In genomic region chr3:185270262-185270955, GRCh38 we compare ENCODE assay signal across 8 cellular contexts. TPM values are rescaled to one million over a fixed set of nuclear protein-coding genes. Genes with fewer than 3 reads are reported as not detected.
DNase-seq lines count a peak whose midpoint lies in the region; ATAC-seq and TF ChIP-seq lines count a peak whose summit lies in the region.

No MANE protein-coding gene starts in this region.

- peak; percentile 58 for TF ChIP-seq CTCF in C4-2B (conservative IDR thresholded peaks at IDR 0.05)
- peak; percentile 69 for TF ChIP-seq CTCF in neural progenitor cell (IDR thresholded peaks at IDR 0.05)

- H3K4me1 ChIP-seq in HAP-1, result peaks cover 7% of the 10 kb centered on the region
- no peaks in the 10 kb centered on the region for H3K4me1 ChIP-seq in neural progenitor cell

- H3K79me2 ChIP-seq in neural progenitor cell (ENCODE audit: low read depth), result no peaks in the 10 kb centered on the region

- no peak overlapping the region for H3K4me2 ChIP-seq in neural progenitor cell

- ATAC-seq in effector memory CD8-positive, alpha-beta T cell (replicated peaks), result peak; percentile 41
- ATAC-seq in GM21528 (IDR thresholded peaks at IDR 0.05; ENCODE audit: low FRiP score, unreplicated experiment), result no peak

- H3K4me3 ChIP-seq in HAP-1 (no peak overlapping the region), neural progenitor cell (no peak overlapping the region)

- H2AFZ ChIP-seq in neural progenitor cell (replicated peaks), result peak overlapping the region; percentile 74

- no peak overlapping the region for H3K4me3 Mint-ChIP-seq in effector memory CD8-positive, alpha-beta T cell
- no peak overlapping the region for H3K4me3 Mint-ChIP-seq in neural progenitor cell

- H3K36me3 ChIP-seq in HAP-1 (replicated peaks), result no peaks in the 10 kb centered on the region
- no peaks in the 10 kb centered on the region for H3K36me3 ChIP-seq in neural progenitor cell

- in situ Hi-C loops in HAP-1 (cut with MboI; ENCODE audit: low sequenced_read_pairs), result no loop called here

- H3K9me3 ChIP-seq in HAP-1, result no peaks in the 10 kb centered on the region
- H3K9me3 ChIP-seq in neural progenitor cell (ENCODE audit: low read depth), result no peaks in the 10 kb centered on the region

- no peak overlapping the region for H3K27ac ChIP-seq in C4-2B
- H3K27ac ChIP-seq in neural progenitor cell, result no peak overlapping the region

- no peaks in the 10 kb centered on the region for H3K4me1 Mint-ChIP-seq in effector memory CD8-positive, alpha-beta T cell (ENCODE audit: low read depth in 2 of 2)
- no peaks in the 10 kb centered on the region for H3K4me1 Mint-ChIP-seq in neural progenitor cell

- no peaks in the 10 kb centered on the region for H3K9me3 Mint-ChIP-seq in effector memory CD8-positive, alpha-beta T cell
- no peaks in the 10 kb centered on the region for H3K9me3 Mint-ChIP-seq in neural progenitor cell

- no peaks in the 10 kb centered on the region for H3K36me3 Mint-ChIP-seq in effector memory CD8-positive, alpha-beta T cell (ENCODE audit: insufficient read depth)
- H3K36me3 Mint-ChIP-seq in neural progenitor cell, result no peaks in the 10 kb centered on the region

- peaks cover 66 to 68% of the 10 kb centered on the region in 2 donors for H3K27me3 Mint-ChIP-seq in effector memory CD8-positive, alpha-beta T cell
- no peaks in the 10 kb centered on the region for H3K27me3 Mint-ChIP-seq in neural progenitor cell (ENCODE audit: insufficient read depth, low read depth)

- H3K9ac ChIP-seq in neural progenitor cell, result no peak overlapping the region

- DNase-seq in HAP-1 (ENCODE audit: low spot score in 2 of 2) (peak; percentile 30 to 71), NCI-H82 (lab: John Stamatoyannopoulos, UW) (peak; percentile 88), neural progenitor cell (ENCODE audit: low spot score) (peak; percentile 64), activated gamma-delta T cell treated with Interleukin-2 at 50 U/mL for 16 hours (no peak), DMS153 (lab: John Stamatoyannopoulos, UW) (no peak)
- no peak for DNase-seq in effector memory CD8-positive, alpha-beta T cell

- peaks cover 8% of the 10 kb centered on the region for H3K27me3 ChIP-seq in HAP-1 (ENCODE audit: low read depth)
- H3K27me3 ChIP-seq in neural progenitor cell, result peaks cover 21% of the 10 kb centered on the region

- H3F3A ChIP-seq in neural progenitor cell (ENCODE audit: low read depth), result no peaks in the 10 kb centered on the region

- no peak overlapping the region for H3K27ac Mint-ChIP-seq in effector memory CD8-positive, alpha-beta T cell
- H3K27ac Mint-ChIP-seq in neural progenitor cell, result no peak overlapping the region

- no peaks in the 10 kb centered on the region for H4K20me1 ChIP-seq in neural progenitor cell (ENCODE audit: low read depth)

RNA-seq across cellular contexts. Expression of gene EHHADH, which starts 16.6 kb away (rescaled TPM):
- 3.6 and 3.7 TPM in 2 replicates for total RNA-seq in neural progenitor cell (ENCODE audit: low replicate concordance)

Comparison
In these comparisons a context has a peak if more than half of its experiments do, and no peak if none do; other contexts are left out.
1. DNase-seq: peak in HAP-1 (2 of 2), NCI-H82 (single experiment) and neural progenitor cell (single experiment); none in effector memory CD8-positive, alpha-beta T cell (0 of 3), activated gamma-delta T cell treated with Interleukin-2 at 50 U/mL for 16 hours (single experiment) and DMS153 (single experiment).